In genomic region chr13:102220681-102221228, GRCh38 we compare ENCODE assay signal across 26 cellular contexts.
DNase-seq lines count a peak whose midpoint lies in the region; ATAC-seq and TF ChIP-seq lines count a peak whose summit lies in the region.
"Had no signal": no experiment of that assay in that cellular context is flagged by ENCODE, and none has a peak within 500 bp of the region (broad histone marks: within the 10 kb centered on the region; RNA-seq: fewer than 3 reads in every experiment).

No MANE protein-coding gene starts in this region.

- H3K9me3 ChIP-seq in upper lobe of right lung, result no peaks in the 10 kb centered on the region

- no peak overlapping the region for H3K27ac Mint-ChIP-seq in activated naive CD4-positive, alpha-beta T cell treated with anti-CD3 and anti-CD28 coated beads, Interleukin-2, amount 50 U/mL, for 72 hours
- H3K27ac Mint-ChIP-seq: B cell, T-cell had no signal

- TF ChIP-seq CTCF in fibroblast of the aortic adventitia (IDR thresholded peaks at IDR 0.05; ENCODE audit: insufficient read depth, low read length) (no peak), upper lobe of right lung (IDR thresholded peaks at IDR 0.05) (no peak)

- intact Hi-C loops in upper lobe of right lung (cut with DNase I), result no loop called here

- H3K9me3 Mint-ChIP-seq in activated naive CD4-positive, alpha-beta T cell treated with anti-CD3 and anti-CD28 coated beads, Interleukin-2, amount 50 U/mL, for 72 hours, result peaks cover 0 to 6% of the 10 kb centered on the region in 2 donors
- H3K9me3 Mint-ChIP-seq: T-cell had no signal

- H3K36me3 Mint-ChIP-seq in activated naive CD4-positive, alpha-beta T cell treated with anti-CD3 and anti-CD28 coated beads, Interleukin-2, amount 50 U/mL, for 72 hours, result no peaks in the 10 kb centered on the region
- H3K36me3 Mint-ChIP-seq: T-cell had no signal

- ATAC-seq in upper lobe of right lung, result peak; percentile 21
- no peak for ATAC-seq in activated naive CD4-positive, alpha-beta T cell treated with anti-CD3 and anti-CD28 coated beads, Interleukin-2, amount 50 U/mL, for 72 hours
- ATAC-seq: K562, Panc1, T-cell had no signal

- H3K27me3 ChIP-seq in upper lobe of right lung, result no peaks in the 10 kb centered on the region

- H3K4me3 ChIP-seq in fibroblast of the aortic adventitia (ENCODE audit: low read depth, low read length), result no peak overlapping the region
- H3K4me3 ChIP-seq in upper lobe of right lung, result no peak overlapping the region
- H3K4me3 ChIP-seq: K562 had no signal

- DNase-seq in NCI-H69 (lab: John Stamatoyannopoulos, UW), result peak; percentile 32
- DNase-seq in RPMI7951 (ENCODE audit: low read depth), result peak; percentile 10
- DNase-seq in fibroblast of the aortic adventitia (ENCODE audit: low read depth), result peak; percentile 13
- DNase-seq in upper lobe of right lung, result no peak
- DNase-seq in activated T-cell treated with anti-CD3 and anti-CD28 coated beads, Interleukin-2, amount 50 U/mL, for 1 hour, result no peak
- DNase-seq in NOMO-1 treated with dmso at 0.1 percent for 144 hours (lab: John Stamatoyannopoulos, UW; ENCODE audit: unreplicated experiment), result no peak
- no peak for DNase-seq in activated naive CD4-positive, alpha-beta T cell treated with anti-CD3 and anti-CD28 coated beads, Interleukin-2, amount 50 U/mL, for 72 hours (ENCODE audit: low spot score in 2 of 2)
- DNase-seq: Calu3; DMS153; H7; Kasumi-1; NCI-H1092 treated with DMSO at 0.1 percent for 48 hours; NCI-H1436; NCI-H187; NCI-H2081 treated with DMSO at 0.1 percent for 48 hours; NCI-H2171; NCI-H345; NCI-H510A treated with DMSO at 0.1 percent for 48 hours; NCI-H748 treated with DMSO at 0.1 percent for 48 hours; NK-92 treated with Interleukin-12 subunit alpha and Interleukin-12 subunit beta, amount 100 ng/mL, for 24 hours; SIG-M5 had no signal

- H3K36me3 ChIP-seq in upper lobe of right lung, result no peaks in the 10 kb centered on the region

- H3K27ac ChIP-seq in upper lobe of right lung, result no peak overlapping the region
- H3K27ac ChIP-seq: C4-2B had no signal

- H3K4me1 ChIP-seq in upper lobe of right lung, result no peaks in the 10 kb centered on the region

Comparison
In these comparisons a context has a peak if more than half of its experiments do, and no peak if none do; other contexts are left out.
1. DNase-seq: peak in NCI-H69 (single experiment), RPMI7951 (single experiment) and fibroblast of the aortic adventitia (single experiment); none in upper lobe of right lung (single experiment), activated T-cell treated with anti-CD3 and anti-CD28 coated beads, Interleukin-2, amount 50 U/mL, for 1 hour (single experiment), NOMO-1 treated with dmso at 0.1 percent for 144 hours (single experiment) and activated naive CD4-positive, alpha-beta T cell treated with anti-CD3 and anti-CD28 coated beads, Interleukin-2, amount 50 U/mL, for 72 hours (0 of 2).